Comparison of ENCODE assay signal across 21 cellular contexts in genomic region chr2:235754381-235755207, GRCh38.
DNase-seq lines count a peak whose midpoint lies in the region; FAIRE-seq and TF ChIP-seq lines count a peak whose summit lies in the region.
"Had no signal": no experiment of that assay in that cellular context is flagged by ENCODE, and none has a peak within 500 bp of the region (broad histone marks: within the 10 kb centered on the region; RNA-seq: fewer than 3 reads in every experiment).

No MANE protein-coding gene starts in this region.

- H4K8ac ChIP-seq in mesendoderm (ENCODE audit: low read depth, low read length): no peak overlapping the region

- no peaks in the 10 kb centered on the region for H3K79me1 ChIP-seq in mesendoderm (ENCODE audit: low read length)

- H4K5ac ChIP-seq in mesendoderm (ENCODE audit: low read length): no peak overlapping the region

- H3K4me3 ChIP-seq in HUES64 (ENCODE audit: low read length) (no peak overlapping the region), suprapubic skin (no peak overlapping the region), mesendoderm (ENCODE audit: low read length) (no peak overlapping the region)

- WGBS in HUES64: 92% methylated on average over 21 of the region's 21 CpGs
- WGBS in suprapubic skin: 76% methylated on average over 15 of the region's 21 CpGs
- no CpG with 5 or more reads among the region's 21 CpGs for WGBS in mesendoderm (ENCODE audit: extremely low coverage, insufficient coverage, low lambda C conversion rate)

- H3K4ac ChIP-seq in mesendoderm (ENCODE audit: low read depth, low read length): no peak overlapping the region

- H3K4me2 ChIP-seq in mesendoderm (ENCODE audit: low read length): no peak overlapping the region

- DNase-seq in SIG-M5 treated with dmso at 0.1 percent for 504 hours (lab: John Stamatoyannopoulos, UW; ENCODE audit: unreplicated experiment) (peak; percentile 7), SIG-M5 (lab: John Stamatoyannopoulos, UW) (no peak), left kidney (ENCODE audit: low read depth, low spot score) (peak; percentile 67), suprapubic skin (ENCODE audit: low spot score in 2 of 2) (no peak), urothelium cell line (ENCODE audit: low spot score) (no peak), mesendoderm (no peak), 8988T (no peak)
- DNase-seq: DMS 273 treated with DMSO at 0.1 percent for 48 hours, GF-D8, GOT3, IMR-90, Karpas-422, MM.1S, NCI-H1092 treated with DMSO at 0.1 percent for 48 hours, NCI-H2107, NCI-H226, NCI-H526 treated with DMSO at 0.1 percent for 48 hours, SHP77 treated with DMSO at 0.1 percent for 48 hours had no signal

- no peak overlapping the region for H2BK15ac ChIP-seq in mesendoderm (replicated peaks; ENCODE audit: low read depth)

- no peak for TF ChIP-seq CTCF in suprapubic skin (IDR thresholded peaks at IDR 0.05)

- no peak overlapping the region for H3K18ac ChIP-seq in mesendoderm (ENCODE audit: low read length)

- peak overlapping the region; percentile 42; the same call in 1 of the 2 replicates for H3K9ac ChIP-seq in HUES64 (ENCODE audit: low read depth, low read length)
- no peak overlapping the region for H3K9ac ChIP-seq in mesendoderm (ENCODE audit: low read length)

- no peaks in the 10 kb centered on the region for H3K27me3 ChIP-seq in HUES64 (ENCODE audit: insufficient read depth, low read length)
- H3K27me3 ChIP-seq in suprapubic skin: no peaks in the 10 kb centered on the region
- H3K27me3 ChIP-seq in mesendoderm (ENCODE audit: insufficient read depth, low read length, poor library complexity): no peaks in the 10 kb centered on the region

- no peak overlapping the region for H2AK5ac ChIP-seq in mesendoderm (ENCODE audit: low read length)

- H2BK5ac ChIP-seq in mesendoderm (ENCODE audit: low read length): no peak overlapping the region

- H3K23ac ChIP-seq in mesendoderm (ENCODE audit: low read length): no peak overlapping the region

- H2BK120ac ChIP-seq in mesendoderm (ENCODE audit: low read depth, low read length): no peak overlapping the region

- H3K4me1 ChIP-seq in HUES64 (ENCODE audit: insufficient read depth, low read length) (peaks cover 24% of the 10 kb centered on the region), suprapubic skin (peaks cover 3% of the 10 kb centered on the region), mesendoderm (ENCODE audit: control insufficient read depth, low read depth, low read length) (no peaks in the 10 kb centered on the region)

- H3K36me3 ChIP-seq in HUES64 (ENCODE audit: insufficient read depth, low read length): peaks cover 28% of the 10 kb centered on the region
- H3K36me3 ChIP-seq in suprapubic skin: peaks cover 26% of the 10 kb centered on the region
- no peaks in the 10 kb centered on the region for H3K36me3 ChIP-seq in mesendoderm (ENCODE audit: control insufficient read depth, insufficient read depth, low read length)

- no peak for FAIRE-seq in urothelium cell line (lab: Jason Lieb, UNC)
- FAIRE-seq: GM12891, GM18507 had no signal

- H3K9me3 ChIP-seq in HUES64 (ENCODE audit: insufficient read depth, low read depth, low read length) (no peaks in the 10 kb centered on the region), suprapubic skin (no peaks in the 10 kb centered on the region)

- H3K27ac ChIP-seq in HUES64 (ENCODE audit: low read depth, low read length) (peak overlapping the region; percentile 35; the same call in 1 of the 2 replicates), suprapubic skin (peak overlapping the region; percentile 28), mesendoderm (ENCODE audit: low read depth, low read length) (no peak overlapping the region)

- H3K56ac ChIP-seq in mesendoderm (ENCODE audit: low read length): no peak overlapping the region

- TF ChIP-seq EP300 in suprapubic skin (IDR thresholded peaks at IDR 0.05): no peak

- no peaks in the 10 kb centered on the region for H3K79me2 ChIP-seq in mesendoderm (ENCODE audit: control insufficient read depth, insufficient read depth, low read length)

- TF ChIP-seq POLR2A in suprapubic skin (IDR thresholded peaks at IDR 0.05): no peak

Comparison
In these comparisons a context has a peak if more than half of its experiments do, and no peak if none do; other contexts are left out.
1. DNase-seq: peak in SIG-M5 treated with dmso at 0.1 percent for 504 hours (single experiment) and left kidney (single experiment); none in SIG-M5 (single experiment), suprapubic skin (0 of 2), urothelium cell line (single experiment), mesendoderm (single experiment) and 8988T (single experiment).